ENCODE assay signal across 7 cellular contexts in genomic region chr2:61707984-61708852, GRCh38.
DNase-seq lines count a peak whose midpoint lies in the region; ATAC-seq and TF ChIP-seq lines count a peak whose summit lies in the region.

No MANE protein-coding gene starts in this region.

- H3K9me3 ChIP-seq in MG63, result no peaks in the 10 kb centered on the region

- CTCF ChIA-PET in HEK293T (lab: Yijun Ruan, JAX), result no interaction called here

- H3K36me3 ChIP-seq in MG63, result no peaks in the 10 kb centered on the region

- H3K4me3 ChIP-seq in MG63, result no peak overlapping the region

- no peaks in the 10 kb centered on the region for H3K27me3 ChIP-seq in MG63

- ATAC-seq in GM18867 (IDR thresholded peaks at IDR 0.05; ENCODE audit: unreplicated experiment), result peak; percentile 98
- peak; percentile 95 for ATAC-seq in SK-N-SH treated with all-trans-retinoic acid at 6 μM for 48 hours

- POLR2A ChIA-PET in HEK293T (lab: Yijun Ruan, JAX), result no interaction called here

- DNase-seq in HEK293T (ENCODE audit: extremely low spot score), result no peak
- DNase-seq in MG63, result peak; percentile 25
- peak; percentile 88 for DNase-seq in left kidney (ENCODE audit: low read depth, low spot score)
- no peak for DNase-seq in globus pallidus (ENCODE audit: low spot score)
- DNase-seq in activated CD4-positive, alpha-beta T cell treated with anti-CD3 and anti-CD28 coated beads, Interleukin-2, amount 50 U/mL, for 48 hours, result no peak

TF ChIP-seq in HEK293T, 16 proteins besides CTCF, POLR2A, EP300 and RAD21:
- TF ChIP-seq HDGF (IDR thresholded peaks at IDR 0.05; ENCODE audit: borderline replicate concordance) (no peak), PKNOX1 (IDR thresholded peaks at IDR 0.05) (0 out of 2 replicates have a peak, but pooled peaks have one; percentile 51)

TF ChIP-seq in SK-N-SH treated with all-trans-retinoic acid at 6 μM for 48 hours, 23 proteins besides CTCF, POLR2A, EP300 and RAD21:
- TF ChIP-seq RARB (CRISPR knock-in tag; IDR thresholded peaks at IDR 0.05) (no peak), ISL1 (CRISPR knock-in tag; IDR thresholded peaks at IDR 0.05) (no peak), PPARA (CRISPR knock-in tag; IDR thresholded peaks at IDR 0.05; ENCODE audit: borderline replicate concordance) (no peak), POU6F1 (CRISPR knock-in tag; IDR thresholded peaks at IDR 0.05; ENCODE audit: borderline replicate concordance, low read depth) (no peak), TOX (CRISPR knock-in tag; IDR thresholded peaks at IDR 0.05; ENCODE audit: borderline replicate concordance) (no peak), GLIS3 (CRISPR knock-in tag; IDR thresholded peaks at IDR 0.05) (no peak), BACH2 (CRISPR knock-in tag; IDR thresholded peaks at IDR 0.05; ENCODE audit: borderline replicate concordance) (no peak), ZNF8 (CRISPR knock-in tag; IDR thresholded peaks at IDR 0.05) (no peak), ZFP30 (CRISPR knock-in tag; IDR thresholded peaks at IDR 0.05) (no peak), ESRRG (CRISPR knock-in tag; IDR thresholded peaks at IDR 0.05) (no peak), ARNTL (CRISPR knock-in tag; IDR thresholded peaks at IDR 0.05; ENCODE audit: borderline replicate concordance, low read depth) (no peak), CSDC2 (CRISPR knock-in tag; IDR thresholded peaks at IDR 0.05) (no peak)

Comparison
In these comparisons a context has a peak if more than half of its experiments do, and no peak if none do; other contexts are left out.
1. DNase-seq: peak in MG63 (single experiment) and left kidney (single experiment); none in HEK293T (single experiment), globus pallidus (single experiment) and activated CD4-positive, alpha-beta T cell treated with anti-CD3 and anti-CD28 coated beads, Interleukin-2, amount 50 U/mL, for 48 hours (0 of 2).